17 cellular contexts compared by ENCODE assay signal in the genomic region with DNA sequence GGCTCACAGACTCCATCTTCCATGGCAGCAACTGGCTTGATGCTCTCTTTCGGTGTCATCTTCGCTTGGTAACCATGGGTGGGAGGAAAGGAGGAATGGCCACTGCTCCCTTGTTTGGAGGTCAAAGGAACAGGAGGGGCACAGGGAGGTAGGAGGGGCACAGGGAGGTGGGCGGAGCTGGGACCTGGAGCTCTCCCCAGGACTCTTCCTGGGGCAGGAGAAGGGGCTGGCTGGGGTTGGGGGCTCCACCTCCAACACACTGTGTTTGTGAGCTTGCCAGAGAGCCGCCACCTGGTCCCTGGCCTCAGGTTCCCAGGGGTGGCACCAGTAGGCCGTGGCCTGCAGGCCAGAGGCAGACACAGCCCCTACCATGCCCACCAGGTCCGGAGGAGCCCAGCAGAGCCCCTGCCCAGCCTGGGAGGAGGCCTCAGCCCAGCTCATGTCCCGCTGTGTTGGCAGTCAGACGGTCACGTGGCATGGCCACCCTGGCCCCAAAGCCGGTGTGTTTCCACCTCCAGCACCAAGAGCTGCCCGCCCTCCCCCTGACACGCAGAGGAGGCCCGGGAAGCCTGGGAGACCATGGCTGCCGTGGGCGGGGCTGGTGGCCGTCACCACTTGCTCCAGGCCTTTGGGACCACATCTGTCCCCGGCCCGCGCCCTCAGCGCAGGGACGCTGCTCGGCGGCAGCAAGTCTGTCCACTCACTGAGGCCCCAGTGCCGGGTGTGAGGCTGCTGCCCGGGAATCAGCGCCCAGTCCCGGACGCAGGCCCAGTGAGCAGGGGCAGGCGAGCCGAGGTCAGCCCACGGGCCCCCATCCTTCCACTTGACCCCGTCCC.
A peak's percentile ranks its signal among the peaks of the same experiment; 100 is the strongest.
DNase-seq lines count a peak whose midpoint lies in the region; ATAC-seq and TF ChIP-seq lines count a peak whose summit lies in the region.
"Had no signal": no experiment of that assay in that cellular context is flagged by ENCODE, and none has a peak within 500 bp of the region (broad histone marks: within the 10 kb centered on the region; RNA-seq: fewer than 3 reads in every experiment).

No MANE protein-coding gene starts in this region.

- ATAC-seq in HG03378 (IDR thresholded peaks at IDR 0.05; ENCODE audit: unreplicated experiment) = no peak
- ATAC-seq: lower lobe of right lung had no signal

- 93% methylated on average over 5 of the region's 32 CpGs; no CpG with 5 or more reads in 1 of the 2 donors for WGBS in esophagus squamous epithelium, 2 donors

- H3K9me2 ChIP-seq in PC-9 (ENCODE audit: insufficient read depth) = no peaks in the 10 kb centered on the region

- H3K4me3 ChIP-seq in CD4-positive, alpha-beta memory T cell (ENCODE audit: low read length in 2 of 2) = no peak overlapping the region
- H3K4me3 ChIP-seq in PC-9 (no peak overlapping the region), esophagus squamous epithelium (no peak overlapping the region), osteoblast (ENCODE audit: insufficient read depth, low read length) (no peak overlapping the region)
- H3K4me3 ChIP-seq: lower lobe of right lung had no signal

- H3K9me3 ChIP-seq in CD4-positive, alpha-beta memory T cell (ENCODE audit: control insufficient read depth in 1 of 2, low read length in 2 of 2) = no peaks in the 10 kb centered on the region
- H3K9me3 ChIP-seq in PC-9 (ENCODE audit: insufficient read depth, low read depth) = no peaks in the 10 kb centered on the region
- H3K9me3 ChIP-seq in esophagus squamous epithelium = no peaks in the 10 kb centered on the region
- H3K9me3 ChIP-seq in osteoblast (ENCODE audit: low read depth, low read length) = no peaks in the 10 kb centered on the region
- H3K9me3 ChIP-seq: lower lobe of right lung had no signal

- H3K4me2 ChIP-seq in PC-9 = 0 out of 2 replicates have a peak overlapping the region, but pooled peaks have one; percentile 12
- no peak overlapping the region for H3K4me2 ChIP-seq in osteoblast (ENCODE audit: insufficient read depth, low read length)

- H3K27ac Mint-ChIP-seq in CD4-positive, alpha-beta memory T cell = peak overlapping the region in 6 of 7 donors; percentile 24 to 79 (median 69)

- H2AFZ ChIP-seq in PC-9 (no peak overlapping the region), osteoblast (ENCODE audit: low read length) (no peak overlapping the region)

- H3K4me1 Mint-ChIP-seq in CD4-positive, alpha-beta memory T cell = peaks cover 2 to 9% (median 4%) of the 10 kb centered on the region in 4 donors

- peaks cover 19% of the 10 kb centered on the region; the same call in 1 of the 2 replicates for H3F3A ChIP-seq in PC-9 (ENCODE audit: insufficient read depth, low read depth)

- POLR2A ChIA-PET in CD4-positive, alpha-beta memory T cell (lab: Charles Lee; ENCODE audit: partially characterized antibody) = interaction anchor here (2.9 to 9.4 kb wide), 2 partner anchors 88 to 122 kb away, joined by 24 to 88 read pairs; partner anchors contain the start of genes FAAP20 and SKI
- POLR2A ChIA-PET in PC-9 (lab: Charles Lee; ENCODE audit: unreplicated experiment) = interaction anchor here (0.5 kb wide), 1 partner anchor 21 kb away, joined by 6 read pairs; no protein-coding TSS in a partner anchor

- no peak overlapping the region for H3K27ac ChIP-seq in CD4-positive, alpha-beta memory T cell (ENCODE audit: low read depth, low read length)
- H3K27ac ChIP-seq in PC-9 (no peak overlapping the region), esophagus squamous epithelium (peak overlapping the region; percentile 15 to 92 (median 62)), osteoblast (ENCODE audit: low read depth, low read length) (peak overlapping the region; percentile 42)
- H3K27ac ChIP-seq: C4-2B had no signal

- H4K20me1 ChIP-seq in PC-9 (ENCODE audit: insufficient read depth) (no peaks in the 10 kb centered on the region), osteoblast (ENCODE audit: insufficient read depth, low read length) (no peaks in the 10 kb centered on the region)

- CTCF ChIA-PET in CD4-positive, alpha-beta memory T cell (lab: Charles Lee; ENCODE audit: partially characterized antibody) = interaction anchor here (5.3 kb wide), 1 partner anchor 122 kb away, joined by 39 read pairs; the partner anchor contains the start of gene FAAP20
- CTCF ChIA-PET in PC-9 (lab: Charles Lee) = no interaction called here

- H3K27me3 ChIP-seq in CD4-positive, alpha-beta memory T cell (ENCODE audit: insufficient read depth, low read length) = no peaks in the 10 kb centered on the region
- no peaks in the 10 kb centered on the region for H3K27me3 ChIP-seq in PC-9 (ENCODE audit: insufficient read depth, low read depth)
- peaks cover 0 to 35% (median 0%) of the 10 kb centered on the region in 4 donors for H3K27me3 ChIP-seq in esophagus squamous epithelium
- H3K27me3 ChIP-seq in osteoblast (ENCODE audit: insufficient read depth, low read length) = no peaks in the 10 kb centered on the region

- H3K79me2 ChIP-seq in PC-9 (ENCODE audit: low read depth) (no peaks in the 10 kb centered on the region), osteoblast (ENCODE audit: insufficient read depth, low read length) (no peaks in the 10 kb centered on the region)

- intact Hi-C loops in CD4-positive, alpha-beta memory T cell (cut with micrococcal nuclease) = no loop called here
- intact Hi-C loops in PC-9 (cut with micrococcal nuclease; ENCODE audit: unreplicated experiment) = loop anchor here (10.0 kb wide), 1 partner anchor 217 kb away; the partner anchor contains the start of gene HES5
- intact Hi-C loops in esophagus squamous epithelium (cut with DNase I) = loop anchor here (10.0 kb wide), 1 partner anchor 123 kb away; the partner anchor contains the start of gene FAAP20

- H3K27me3 Mint-ChIP-seq in CD4-positive, alpha-beta memory T cell = no peaks in the 10 kb centered on the region

- peak overlapping the region in 3 of 8 donors; percentile 4 to 78 (median 21) for H3K4me3 Mint-ChIP-seq in CD4-positive, alpha-beta memory T cell

- H3K4me1 ChIP-seq in CD4-positive, alpha-beta memory T cell (ENCODE audit: insufficient read depth, low read length) = peaks cover 29% of the 10 kb centered on the region
- H3K4me1 ChIP-seq in PC-9 (replicated peaks; ENCODE audit: insufficient read depth) = peaks cover 28% of the 10 kb centered on the region
- H3K4me1 ChIP-seq in esophagus squamous epithelium = peaks cover 49 to 95% (median 52%) of the 10 kb centered on the region in 3 donors
- peaks cover 27% of the 10 kb centered on the region for H3K4me1 ChIP-seq in osteoblast (ENCODE audit: insufficient read depth, low read length)

- DNase-seq in CD4-positive, alpha-beta memory T cell = no peak
- DNase-seq in PC-9 (no peak), esophagus squamous epithelium (lab: John Stamatoyannopoulos, UW) (no peak), osteoblast (ENCODE audit: insufficient read length, low spot score, missing footprints) (no peak), hepatic stellate cell (ENCODE audit: low spot score) (no peak), HUDEP-2 (lab: John Stamatoyannopoulos, UW; ENCODE audit: unreplicated experiment in 76 of 76) (no peak), mesenteric fat pad (ENCODE audit: low spot score) (no peak)
- DNase-seq: amniotic stem cell; effector CD4-positive, alpha-beta T cell; lower lobe of right lung; NCI-H1105; NCI-H446 treated with DMSO at 0.1 percent for 48 hours; stimulated activated CD4-positive, alpha-beta T cell treated with anti-CD3 and anti-CD28 coated beads, Interleukin-4, amount 100 ng/mL, for 4 hours; stimulated activated naive CD4-positive, alpha-beta T cell treated with Interleukin-2 at 50 U/mL for 16 hours; T-helper 9 cell had no signal

- no peak for TF ChIP-seq POLR2A in esophagus squamous epithelium (IDR thresholded peaks at IDR 0.05)

- H3K9me3 Mint-ChIP-seq in CD4-positive, alpha-beta memory T cell = no peaks in the 10 kb centered on the region

- H3K36me3 Mint-ChIP-seq in CD4-positive, alpha-beta memory T cell = no peaks in the 10 kb centered on the region

- no TSS peak for BruUV-seq in PC-9 (replicated peaks; lab: Mats Ljungman, UMichigan)

- no peak for TF ChIP-seq CTCF in PC-9 (conservative IDR thresholded peaks at IDR 0.05)
- TF ChIP-seq CTCF in esophagus squamous epithelium (IDR thresholded peaks at IDR 0.05) = no peak
- no peak for TF ChIP-seq CTCF in osteoblast (IDR thresholded peaks at IDR 0.05; ENCODE audit: extremely low read depth, low read depth, low read length)

- H3K36me3 ChIP-seq in CD4-positive, alpha-beta memory T cell (ENCODE audit: insufficient read depth, low read length) = no peaks in the 10 kb centered on the region
- H3K36me3 ChIP-seq in PC-9 (ENCODE audit: low read depth) = no peaks in the 10 kb centered on the region
- no peaks in the 10 kb centered on the region for H3K36me3 ChIP-seq in esophagus squamous epithelium
- H3K36me3 ChIP-seq in osteoblast (ENCODE audit: insufficient read depth, low read length) = no peaks in the 10 kb centered on the region
- H3K36me3 ChIP-seq: lower lobe of right lung had no signal

Comparison
In these comparisons a context has a peak if more than half of its experiments do, and no peak if none do; other contexts are left out.
1. H3K27ac ChIP-seq: peak in esophagus squamous epithelium (4 of 4) and osteoblast (single experiment); none in CD4-positive, alpha-beta memory T cell (single experiment) and PC-9 (single experiment).